12 cellular contexts compared by ENCODE assay signal in genomic region chr6:17984399-17984798, GRCh38. TPM values are rescaled to one million over a fixed set of nuclear protein-coding genes. Genes with fewer than 3 reads are reported as not detected.
DNase-seq lines count a peak whose midpoint lies in the region; ATAC-seq and TF ChIP-seq lines count a peak whose summit lies in the region.
"Had no signal": no experiment of that assay in that cellular context is flagged by ENCODE, and none has a peak within 500 bp of the region (broad histone marks: within the 10 kb centered on the region; RNA-seq: fewer than 3 reads in every experiment).

No MANE protein-coding gene starts in this region.

- TF ChIP-seq CTCF in CD14-positive monocyte (IDR thresholded peaks at IDR 0.05) (no peak), ascending aorta (IDR thresholded peaks at IDR 0.05) (no peak), foreskin keratinocyte (conservative IDR thresholded peaks at IDR 0.05) (no peak), sigmoid colon (IDR thresholded peaks at IDR 0.05) (no peak)

- H3K4me3 ChIP-seq in ascending aorta (peak overlapping the region; percentile 71 to 72), sigmoid colon (peak overlapping the region in 2 of 4 donors; percentile 81 to 82)

- H3K36me3 ChIP-seq in ascending aorta (no peaks in the 10 kb centered on the region), sigmoid colon (peaks cover 0 to 5% (median 0%) of the 10 kb centered on the region in 4 donors)

- ATAC-seq in foreskin keratinocyte (no peak), HG02884 (IDR thresholded peaks at IDR 0.05; ENCODE audit: unreplicated experiment) (no peak)
- ATAC-seq: naive thymus-derived CD4-positive, alpha-beta T cell had no signal

- TF ChIP-seq EP300 in sigmoid colon (IDR thresholded peaks at IDR 0.05), result no peak

- H3K4me3 Mint-ChIP-seq in CD14-positive monocyte, result peak overlapping the region; percentile 52 to 74
- H3K4me3 Mint-ChIP-seq: naive thymus-derived CD4-positive, alpha-beta T cell; T-helper 2 cell treated with Interferon-gamma antibody and Interleukin-4, amounts not matched to agents 5 μg/mL and 100 μg/mL, for 36 hours had no signal

- TF ChIP-seq POLR2A in sigmoid colon (IDR thresholded peaks at IDR 0.05), result no peak

- peaks cover 0 to under 1% (median 0%) of the 10 kb centered on the region in 3 donors for H3K27me3 Mint-ChIP-seq in CD14-positive monocyte (ENCODE audit: low read depth in 3 of 3)

- 14 to 33% methylated on average over 1 of the region's 1 CpG for WGBS in sigmoid colon, 2 donors

- H3K9me3 Mint-ChIP-seq in CD14-positive monocyte, result no peaks in the 10 kb centered on the region
- H3K9me3 Mint-ChIP-seq: T-helper 2 cell treated with Interferon-gamma antibody and Interleukin-4, amounts not matched to agents 5 μg/mL and 100 μg/mL, for 36 hours had no signal

- intact Hi-C loops in CD14-positive monocyte (cut with micrococcal nuclease), result loop anchor here (10.0 kb wide), 2 partner anchors 50 to 100 kb away; no protein-coding TSS in a partner anchor
- intact Hi-C loops in ascending aorta (cut with DNase I), result loop anchor here (10.0 kb wide), 1 partner anchor 280 kb away; the partner anchor contains the start of gene NUP153
- intact Hi-C loops in sigmoid colon (cut with DNase I), result no loop called here

- H3K9me3 ChIP-seq in ascending aorta (no peaks in the 10 kb centered on the region), sigmoid colon (no peaks in the 10 kb centered on the region)

- H3K4me1 ChIP-seq in ascending aorta, result peaks cover 3 to 25% of the 10 kb centered on the region in 2 donors
- H3K4me1 ChIP-seq in foreskin keratinocyte, result peaks cover 30% of the 10 kb centered on the region
- peaks cover 0 to 51% (median 40%) of the 10 kb centered on the region in 4 donors for H3K4me1 ChIP-seq in sigmoid colon

- peaks cover 22 to 32% of the 10 kb centered on the region in 2 donors for H3K36me3 Mint-ChIP-seq in CD14-positive monocyte
- H3K36me3 Mint-ChIP-seq: naive thymus-derived CD4-positive, alpha-beta T cell had no signal

- H3K27ac Mint-ChIP-seq in CD14-positive monocyte, result peak overlapping the region; percentile 32 to 88 (median 78)
- H3K27ac Mint-ChIP-seq: naive thymus-derived CD4-positive, alpha-beta T cell; T-helper 2 cell treated with Interferon-gamma antibody and Interleukin-4, amounts not matched to agents 5 μg/mL and 100 μg/mL, for 36 hours had no signal

- DNase-seq in CD14-positive monocyte (ENCODE audit: low spot score), result no peak
- DNase-seq in ascending aorta (ENCODE audit: low spot score in 2 of 2), result no peak
- DNase-seq in foreskin keratinocyte, result no peak
- no peak for DNase-seq in sigmoid colon
- DNase-seq in NCI-H146 treated with DMSO at 0.1 percent for 48 hours (lab: John Stamatoyannopoulos, UW; ENCODE audit: unreplicated experiment), result no peak
- DNase-seq in NCI-H748 treated with DMSO at 0.1 percent for 48 hours (lab: John Stamatoyannopoulos, UW), result no peak
- no peak for DNase-seq in NOMO-1 (lab: John Stamatoyannopoulos, UW; ENCODE audit: unreplicated experiment in 2 of 2)
- DNase-seq: naive thymus-derived CD4-positive, alpha-beta T cell; stimulated activated CD8-positive, alpha-beta memory T cell treated with anti-CD3 and anti-CD28 coated beads, Interleukin-4, amount 100 ng/mL, for 48 hours had no signal

- H3K27me3 ChIP-seq in ascending aorta (no peaks in the 10 kb centered on the region), foreskin keratinocyte (no peaks in the 10 kb centered on the region), sigmoid colon (no peaks in the 10 kb centered on the region)

- H3K27ac ChIP-seq in ascending aorta, result peak overlapping the region in 1 of 2 donors; percentile 6
- peak overlapping the region; percentile 42 for H3K27ac ChIP-seq in foreskin keratinocyte
- H3K27ac ChIP-seq in sigmoid colon, result peak overlapping the region in 3 of 4 donors; percentile 92 to 94 (median 94)
- H3K27ac ChIP-seq: C4-2B had no signal

- H3K4me1 Mint-ChIP-seq in CD14-positive monocyte, result peaks cover 61% of the 10 kb centered on the region

RNA-seq across cellular contexts. Expression of gene KIF13A, which starts 3.0 kb away (rescaled TPM):
- polyA plus RNA-seq in CD14-positive monocyte, result 1 to 10 TPM; 2.9 to 6.0 TPM
- 28.9 TPM for total RNA-seq in ascending aorta
- total RNA-seq in foreskin keratinocyte, result 84.2 and 89.1 TPM in 2 replicates
- polyA plus RNA-seq in foreskin keratinocyte, result 24.8 and 32.3 TPM in 2 replicates
- 10 to 100 TPM; 55.3 to 73.8 (median 62.8) TPM for total RNA-seq in sigmoid colon
- polyA plus RNA-seq in sigmoid colon, result 10 to 100 TPM; 18.5 to 23.4 (median 20.9) TPM
- polyA plus RNA-seq: naive thymus-derived CD4-positive, alpha-beta T cell had no signal
